In the genomic region with DNA sequence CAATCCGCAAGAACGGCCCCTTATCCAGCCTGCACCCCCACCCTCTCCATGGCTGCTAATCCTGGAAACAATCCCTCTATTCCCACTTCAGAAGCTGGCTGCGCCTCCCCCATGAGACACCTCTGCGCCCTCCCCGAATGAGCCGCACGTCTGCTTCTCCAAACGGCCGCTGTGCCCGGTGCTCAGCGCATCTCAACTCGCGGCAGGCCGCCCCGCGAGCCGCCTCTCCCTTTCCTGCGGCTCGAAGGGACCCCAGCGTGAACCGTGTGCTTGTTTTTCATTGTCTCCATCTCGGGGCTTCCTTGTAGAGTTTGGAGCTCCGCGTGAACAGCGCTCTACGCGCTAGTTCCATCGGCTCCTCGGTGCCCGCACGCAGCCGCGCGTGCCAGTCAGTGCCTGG, we compare ENCODE assay signal across 1 cellular context.
TF ChIP-seq lines count a peak whose summit lies in the region.

No MANE protein-coding gene starts in this region.

TF ChIP-seq in GM23338, 12 proteins besides CTCF, POLR2A, EP300 and RAD21:
- TF ChIP-seq ZNF331 (CRISPR knock-in tag; IDR thresholded peaks at IDR 0.05; ENCODE audit: low read depth): no peak
- no peak for TF ChIP-seq JUNB (IDR thresholded peaks at IDR 0.05; ENCODE audit: unreplicated experiment)
- no peak for TF ChIP-seq ZNF462 (CRISPR knock-in tag; IDR thresholded peaks at IDR 0.05)
- no peak for TF ChIP-seq ZNF114 (CRISPR knock-in tag; IDR thresholded peaks at IDR 0.05)
- no peak for TF ChIP-seq CREB1 (CRISPR knock-in tag; IDR thresholded peaks at IDR 0.05; ENCODE audit: low read depth)
- TF ChIP-seq EZH2 (IDR thresholded peaks at IDR 0.05; ENCODE audit: low read depth, unreplicated experiment): no peak
- no peak for TF ChIP-seq POLR2AphosphoS5 (IDR thresholded peaks at IDR 0.05; ENCODE audit: low read depth)
- TF ChIP-seq STAT1 (IDR thresholded peaks at IDR 0.05; ENCODE audit: unreplicated experiment): no peak
- TF ChIP-seq, protein P1, sequence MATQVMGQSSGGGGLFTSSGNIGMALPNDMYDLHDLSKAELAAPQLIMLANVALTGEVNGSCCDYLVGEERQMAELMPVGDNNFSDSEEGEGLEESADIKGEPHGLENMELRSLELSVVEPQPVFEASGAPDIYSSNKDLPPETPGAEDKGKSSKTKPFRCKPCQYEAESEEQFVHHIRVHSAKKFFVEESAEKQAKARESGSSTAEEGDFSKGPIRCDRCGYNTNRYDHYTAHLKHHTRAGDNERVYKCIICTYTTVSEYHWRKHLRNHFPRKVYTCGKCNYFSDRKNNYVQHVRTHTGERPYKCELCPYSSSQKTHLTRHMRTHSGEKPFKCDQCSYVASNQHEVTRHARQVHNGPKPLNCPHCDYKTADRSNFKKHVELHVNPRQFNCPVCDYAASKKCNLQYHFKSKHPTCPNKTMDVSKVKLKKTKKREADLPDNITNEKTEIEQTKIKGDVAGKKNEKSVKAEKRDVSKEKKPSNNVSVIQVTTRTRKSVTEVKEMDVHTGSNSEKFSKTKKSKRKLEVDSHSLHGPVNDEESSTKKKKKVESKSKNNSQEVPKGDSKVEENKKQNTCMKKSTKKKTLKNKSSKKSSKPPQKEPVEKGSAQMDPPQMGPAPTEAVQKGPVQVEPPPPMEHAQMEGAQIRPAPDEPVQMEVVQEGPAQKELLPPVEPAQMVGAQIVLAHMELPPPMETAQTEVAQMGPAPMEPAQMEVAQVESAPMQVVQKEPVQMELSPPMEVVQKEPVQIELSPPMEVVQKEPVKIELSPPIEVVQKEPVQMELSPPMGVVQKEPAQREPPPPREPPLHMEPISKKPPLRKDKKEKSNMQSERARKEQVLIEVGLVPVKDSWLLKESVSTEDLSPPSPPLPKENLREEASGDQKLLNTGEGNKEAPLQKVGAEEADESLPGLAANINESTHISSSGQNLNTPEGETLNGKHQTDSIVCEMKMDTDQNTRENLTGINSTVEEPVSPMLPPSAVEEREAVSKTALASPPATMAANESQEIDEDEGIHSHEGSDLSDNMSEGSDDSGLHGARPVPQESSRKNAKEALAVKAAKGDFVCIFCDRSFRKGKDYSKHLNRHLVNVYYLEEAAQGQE (IDR thresholded peaks at IDR 0.05; ENCODE audit: unreplicated experiment): no peak
TF ChIP-seq in GM23338: peak in this region for 0.
